Comparison of ENCODE assay signal across 37 cellular contexts in genomic region chr11:118648291-118648690, GRCh38. TPM values are rescaled to one million over a fixed set of nuclear protein-coding genes. Genes with fewer than 3 reads are reported as not detected.
"Had no signal": no experiment of that assay in that cellular context is flagged by ENCODE, and none has a peak within 500 bp of the region (broad histone marks: within the 10 kb centered on the region; RNA-seq: fewer than 3 reads in every experiment).

No MANE protein-coding gene starts in this region.

- FAIRE-seq: endometrium, islet of Langerhans, small intestine had no signal

- H3K27ac ChIP-seq: body of pancreas, colonic mucosa, epithelial cell of prostate, esophagus squamous epithelium, stomach, suprapubic skin, tibial artery had no signal

- H3K9me3 ChIP-seq: body of pancreas, colonic mucosa, esophagus squamous epithelium, mucosa of descending colon, stomach, suprapubic skin, tibial artery had no signal

- H3K4me1 ChIP-seq: colonic mucosa, esophagus squamous epithelium, tibial artery had no signal

- ATAC-seq: activated CD8-positive, alpha-beta T cell treated with anti-CD3 and anti-CD28 coated beads for 36 hours; activated T-cell treated with anti-CD3 and anti-CD28 coated beads, Interleukin-2, amount 50 U/mL, for 4 hours; body of pancreas; mucosa of descending colon; natural killer cell treated with Interleukin-12 subunit alpha and Interleukin-12 subunit beta and Interleukin-15 and Interleukin-18, amount 100 ng/mL, for 72 hours; sciatic nerve; SK-N-SH treated with all-trans-retinoic acid at 6 μM for 48 hours; stimulated activated memory B cell treated with anti-CD40 and anti-IgM and Interleukin-4, amounts not matched to agents 10 μg/mL and 1 μg/mL and 100 μg/mL, for 72 hours; T-helper 17 cell; WTC11 had no signal

- H3K4me3 ChIP-seq: body of pancreas, colonic mucosa, esophagus squamous epithelium, lung, mucosa of descending colon, stomach, suprapubic skin, tibial artery had no signal

- DNase-seq: activated CD4-positive, alpha-beta T cell treated with anti-CD3 and anti-CD28 coated beads, Interleukin-2, amount 50 U/mL, for 1 hour; activated CD8-positive, alpha-beta T cell treated with anti-CD3 and anti-CD28 coated beads for 36 hours; activated T-cell treated with anti-CD3 and anti-CD28 coated beads, Interleukin-2, amount 50 U/mL, for 4 hours; anterior cingulate cortex; cerebellar nuclear complex; colonic mucosa; effector CD8-positive, alpha-beta T cell; esophagus squamous epithelium; foreskin melanocyte; mucosa of descending colon; small intestine; stimulated activated CD4-positive, alpha-beta T cell treated with anti-CD3 and anti-CD28 coated beads, Interleukin-1b, Interleukin-23, amount 100 ng/mL, for 48 hours; stimulated activated CD4-positive, alpha-beta T cell treated with anti-CD3 and anti-CD28 coated beads, Interleukin-4, amount 100 ng/mL, for 4 hours; stimulated activated CD8-positive, alpha-beta memory T cell treated with anti-CD3 and anti-CD28 coated beads, Interleukin-4, amount 100 ng/mL, for 48 hours; stomach; T-helper 17 cell; T1000 had no signal

- H3K27me3 ChIP-seq: body of pancreas, colonic mucosa, esophagus squamous epithelium, stomach, suprapubic skin, tibial artery had no signal

RNA-seq across cellular contexts. Expression of gene TREH, which starts 31.2 kb away (rescaled TPM):
- total RNA-seq: activated CD8-positive, alpha-beta T cell treated with anti-CD3 and anti-CD28 coated beads for 36 hours; activated T-cell treated with anti-CD3 and anti-CD28 coated beads, Interleukin-2, amount 50 U/mL, for 4 hours; activated T-helper 2 cell treated with anti-CD3 and anti-CD28 coated beads, Interferon-gamma antibody, Interleukin-2, Interleukin-4, amounts not matched to agents 10 μg/mL and 5 μg/mL and 100 μg/mL, durations not matched to agents 14 hours and 24 hours and 36 hours; dermis microvascular lymphatic vessel endothelial cell; mesenteric fat pad; myocyte; natural killer cell treated with Interleukin-12 subunit alpha and Interleukin-12 subunit beta and Interleukin-15 and Interleukin-18, amount 100 ng/mL, for 72 hours; osteoblast; progenitor cell of endocrine pancreas; renal cortical epithelial cell; sciatic nerve; suprapubic skin; T-helper 17 cell; urinary bladder; WTC11 had no signal
